21 cellular contexts compared by ENCODE assay signal in the genomic region with DNA sequence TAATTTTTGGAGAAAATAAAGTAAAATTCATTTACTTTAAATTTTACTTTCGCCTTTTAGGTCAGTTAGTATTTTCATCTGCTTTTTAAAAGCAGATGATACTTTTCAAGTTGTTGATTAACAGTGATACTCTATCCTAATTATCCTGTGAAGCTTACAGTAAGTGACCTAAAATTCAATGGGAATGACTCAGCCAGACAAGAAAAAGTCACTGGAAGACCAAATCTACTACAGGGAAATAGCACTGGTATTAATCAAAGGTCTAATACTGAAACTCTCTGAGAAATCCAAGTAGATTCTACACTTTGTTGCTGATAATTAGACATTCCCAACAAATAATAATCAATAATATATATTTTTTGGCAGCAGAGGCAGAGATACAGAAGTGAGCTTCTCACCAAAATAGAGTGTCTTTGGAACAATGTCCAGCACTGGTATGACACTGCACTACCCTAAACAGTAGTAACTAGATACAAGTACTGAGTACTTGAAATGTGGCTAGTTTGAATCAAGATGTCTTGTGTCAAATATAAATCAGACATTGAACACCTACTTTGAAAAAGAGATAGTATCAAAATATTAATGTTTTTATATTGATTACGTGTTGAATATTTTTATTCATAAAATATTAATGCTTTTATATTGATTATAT. TPM values are rescaled to one million over a fixed set of nuclear protein-coding genes. Genes with fewer than 3 reads are reported as not detected.
DNase-seq lines count a peak whose midpoint lies in the region; ATAC-seq, FAIRE-seq and TF ChIP-seq lines count a peak whose summit lies in the region.
"Had no signal": no experiment of that assay in that cellular context is flagged by ENCODE, and none has a peak within 500 bp of the region (broad histone marks: within the 10 kb centered on the region; RNA-seq: fewer than 3 reads in every experiment).

No MANE protein-coding gene starts in this region.

- H3K9ac ChIP-seq in astrocyte (ENCODE audit: low read length): no peak overlapping the region

- no peak for ATAC-seq in HG03439 (IDR thresholded peaks at IDR 0.05; ENCODE audit: unreplicated experiment)
- no peak for ATAC-seq in natural killer cell treated with Interleukin-12 subunit alpha and Interleukin-12 subunit beta and Interleukin-15 and Interleukin-18, amount 100 ng/mL, for 72 hours
- ATAC-seq: foreskin keratinocyte; stimulated activated naive CD8-positive, alpha-beta T cell treated with anti-CD3 and anti-CD28 coated beads, Interleukin-15, amount 100 ng/mL, for 72 hours; T-helper 17 cell had no signal

- H3K79me2 ChIP-seq in astrocyte (ENCODE audit: insufficient read depth, low read length): no peaks in the 10 kb centered on the region

- FAIRE-seq in astrocyte (lab: Jason Lieb, UNC) (peak; percentile 83), frontal cortex (lab: Jason Lieb, UNC) (peak; percentile 49)

- H3K9me3 Mint-ChIP-seq in astrocyte (ENCODE audit: unreplicated experiment): no peaks in the 10 kb centered on the region
- H3K9me3 Mint-ChIP-seq in natural killer cell treated with Interleukin-12 subunit alpha and Interleukin-12 subunit beta and Interleukin-15 and Interleukin-18, amount 100 ng/mL, for 72 hours: no peaks in the 10 kb centered on the region
- H3K9me3 Mint-ChIP-seq: CD4-positive, CD25-positive, alpha-beta regulatory T cell; neural crest cell; stimulated activated naive CD8-positive, alpha-beta T cell treated with anti-CD3 and anti-CD28 coated beads, Interleukin-15, amount 100 ng/mL, for 72 hours had no signal

- H3K4me1 ChIP-seq in astrocyte (ENCODE audit: insufficient read depth, low read length) (peaks cover 2% of the 10 kb centered on the region), esophagus squamous epithelium (peaks cover 0 to 4% (median 0%) of the 10 kb centered on the region in 3 donors)

- peaks cover 30% of the 10 kb centered on the region for H3K4me1 Mint-ChIP-seq in astrocyte (ENCODE audit: low read depth, unreplicated experiment)
- H3K4me1 Mint-ChIP-seq in natural killer cell treated with Interleukin-12 subunit alpha and Interleukin-12 subunit beta and Interleukin-15 and Interleukin-18, amount 100 ng/mL, for 72 hours (ENCODE audit: low read depth in 2 of 2): peaks cover 0 to 4% of the 10 kb centered on the region in 2 donors
- H3K4me1 Mint-ChIP-seq: CD4-positive, CD25-positive, alpha-beta regulatory T cell; neural crest cell; stimulated activated naive CD8-positive, alpha-beta T cell treated with anti-CD3 and anti-CD28 coated beads, Interleukin-15, amount 100 ng/mL, for 72 hours; T-helper 17 cell had no signal

- no peak overlapping the region for H3K4me3 Mint-ChIP-seq in astrocyte (ENCODE audit: unreplicated experiment)
- no peak overlapping the region for H3K4me3 Mint-ChIP-seq in natural killer cell treated with Interleukin-12 subunit alpha and Interleukin-12 subunit beta and Interleukin-15 and Interleukin-18, amount 100 ng/mL, for 72 hours
- H3K4me3 Mint-ChIP-seq: CD4-positive, CD25-positive, alpha-beta regulatory T cell; neural crest cell; stimulated activated naive CD8-positive, alpha-beta T cell treated with anti-CD3 and anti-CD28 coated beads, Interleukin-15, amount 100 ng/mL, for 72 hours; T-helper 17 cell had no signal

- 95 to 96% methylated on average over 2 of the region's 2 CpGs for WGBS in esophagus squamous epithelium, 2 donors

- no peak for TF ChIP-seq CTCF in astrocyte (IDR thresholded peaks at IDR 0.05; ENCODE audit: insufficient read depth, low read depth, low read length)
- TF ChIP-seq CTCF in esophagus squamous epithelium (IDR thresholded peaks at IDR 0.05): no peak

- H3K36me3 Mint-ChIP-seq in astrocyte (ENCODE audit: low read depth, unreplicated experiment): no peaks in the 10 kb centered on the region
- no peaks in the 10 kb centered on the region for H3K36me3 Mint-ChIP-seq in natural killer cell treated with Interleukin-12 subunit alpha and Interleukin-12 subunit beta and Interleukin-15 and Interleukin-18, amount 100 ng/mL, for 72 hours
- H3K36me3 Mint-ChIP-seq: CD4-positive, CD25-positive, alpha-beta regulatory T cell had no signal

- H3K27me3 ChIP-seq in astrocyte (ENCODE audit: insufficient read depth, low read length): no peaks in the 10 kb centered on the region
- H3K27me3 ChIP-seq in esophagus squamous epithelium: no peaks in the 10 kb centered on the region
- H3K27me3 ChIP-seq: foreskin keratinocyte had no signal

- H3K4me2 ChIP-seq in astrocyte (ENCODE audit: low read length): no peak overlapping the region

- H4K20me1 ChIP-seq in astrocyte (ENCODE audit: insufficient read depth, low read length): no peaks in the 10 kb centered on the region

- intact Hi-C loops in esophagus squamous epithelium (cut with DNase I): no loop called here

- H2AFZ ChIP-seq in astrocyte (ENCODE audit: low read depth, low read length): no peak overlapping the region

- TF ChIP-seq POLR2A in esophagus squamous epithelium (IDR thresholded peaks at IDR 0.05): no peak

- H3K27ac Mint-ChIP-seq in astrocyte (ENCODE audit: unreplicated experiment): peak overlapping the region; percentile 69
- no peak overlapping the region for H3K27ac Mint-ChIP-seq in natural killer cell treated with Interleukin-12 subunit alpha and Interleukin-12 subunit beta and Interleukin-15 and Interleukin-18, amount 100 ng/mL, for 72 hours
- H3K27ac Mint-ChIP-seq: CD4-positive, CD25-positive, alpha-beta regulatory T cell; stimulated activated naive CD8-positive, alpha-beta T cell treated with anti-CD3 and anti-CD28 coated beads, Interleukin-15, amount 100 ng/mL, for 72 hours; T-helper 17 cell had no signal

- DNase-seq in DMS53 (lab: John Stamatoyannopoulos, UW): peak; percentile 14
- DNase-seq in DMS53 treated with DMSO at 0.1 percent for 48 hours (lab: John Stamatoyannopoulos, UW; ENCODE audit: unreplicated experiment): no peak
- DNase-seq in astrocyte (ENCODE audit: low read depth): peak; percentile 74
- no peak for DNase-seq in frontal cortex (ENCODE audit: low spot score in 2 of 2)
- DNase-seq in renal cortical epithelial cell (ENCODE audit: low read depth): peak; percentile 85
- no peak for DNase-seq in natural killer cell treated with Interleukin-12 subunit alpha and Interleukin-12 subunit beta and Interleukin-15 and Interleukin-18, amount 100 ng/mL, for 72 hours (ENCODE audit: low spot score)
- no peak for DNase-seq in esophagus squamous epithelium (lab: John Stamatoyannopoulos, UW)
- DNase-seq: activated CD4-positive, CD25-positive, alpha-beta regulatory T cell; amygdala; CD4-positive, CD25-positive, alpha-beta regulatory T cell; dermis blood vessel endothelial cell; DND-41; NCI-H146; stimulated activated naive CD8-positive, alpha-beta T cell treated with anti-CD3 and anti-CD28 coated beads, Interleukin-15, amount 100 ng/mL, for 72 hours; T-helper 17 cell had no signal

- H3K36me3 ChIP-seq in astrocyte (ENCODE audit: insufficient read depth, low read length): no peaks in the 10 kb centered on the region
- H3K36me3 ChIP-seq in esophagus squamous epithelium: no peaks in the 10 kb centered on the region

- no peak overlapping the region for H3K4me3 ChIP-seq in astrocyte (ENCODE audit: insufficient read depth, low read depth, low read length)
- no peak overlapping the region for H3K4me3 ChIP-seq in esophagus squamous epithelium
- H3K4me3 ChIP-seq: lung had no signal

- H3K9me3 ChIP-seq in astrocyte (ENCODE audit: insufficient read depth, low read depth, low read length) (no peaks in the 10 kb centered on the region), esophagus squamous epithelium (no peaks in the 10 kb centered on the region)

- no peaks in the 10 kb centered on the region for H3K27me3 Mint-ChIP-seq in astrocyte (ENCODE audit: low read depth, unreplicated experiment)
- H3K27me3 Mint-ChIP-seq in natural killer cell treated with Interleukin-12 subunit alpha and Interleukin-12 subunit beta and Interleukin-15 and Interleukin-18, amount 100 ng/mL, for 72 hours: peaks cover 0 to 2% of the 10 kb centered on the region in 2 donors
- H3K27me3 Mint-ChIP-seq: stimulated activated naive CD8-positive, alpha-beta T cell treated with anti-CD3 and anti-CD28 coated beads, Interleukin-15, amount 100 ng/mL, for 72 hours; T-helper 17 cell had no signal

- no peak overlapping the region for H3K27ac ChIP-seq in astrocyte (ENCODE audit: low read depth, low read length)
- H3K27ac ChIP-seq in esophagus squamous epithelium: no peak overlapping the region
- H3K27ac ChIP-seq: 22Rv1, foreskin keratinocyte, RWPE1 had no signal

RNA-seq across cellular contexts. Expression of gene ELL2, which starts 22.8 kb away (rescaled TPM):
- total RNA-seq in astrocyte (107 and 118 TPM in 2 replicates), frontal cortex (25.3 TPM), renal cortical epithelial cell (31.1 and 38.6 TPM in 2 replicates), esophagus squamous epithelium (100 to 1,000 TPM in 3 of 4 donors, 10 to 100 TPM in 1; 74.9 to 124 (median 121) TPM)
- 100 to 1,000 TPM; 110 to 200 TPM for total RNA-seq in natural killer cell treated with Interleukin-12 subunit alpha and Interleukin-12 subunit beta and Interleukin-15 and Interleukin-18, amount 100 ng/mL, for 72 hours

Comparison
In these comparisons a context has a peak if more than half of its experiments do, and no peak if none do; other contexts are left out.
1. DNase-seq: peak in DMS53 (single experiment), astrocyte (single experiment) and renal cortical epithelial cell (single experiment); none in DMS53 treated with DMSO at 0.1 percent for 48 hours (single experiment), frontal cortex (0 of 2), natural killer cell treated with Interleukin-12 subunit alpha and Interleukin-12 subunit beta and Interleukin-15 and Interleukin-18, amount 100 ng/mL, for 72 hours (single experiment) and esophagus squamous epithelium (single experiment).